24 cellular contexts compared by ENCODE assay signal in the genomic region with DNA sequence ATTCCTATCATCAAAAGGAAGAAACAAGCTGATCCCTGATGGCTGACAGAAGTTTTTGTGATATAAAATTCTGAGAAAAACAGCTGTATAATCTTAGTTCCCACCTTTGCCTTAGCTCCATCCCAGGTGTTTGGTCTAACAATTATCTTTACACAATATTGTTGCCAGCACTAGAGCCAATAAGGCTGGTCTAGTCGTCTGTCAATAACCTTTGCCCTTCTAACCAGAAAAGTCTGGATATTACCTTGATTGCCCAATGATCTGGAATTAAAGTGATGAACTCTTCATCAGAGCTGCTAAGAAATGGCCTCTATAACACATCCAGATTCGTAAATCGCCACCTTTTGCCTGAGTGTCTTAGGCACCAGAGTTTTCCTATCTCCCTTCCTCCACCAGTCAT.
"Had no signal": no experiment of that assay in that cellular context is flagged by ENCODE, and none has a peak within 500 bp of the region (broad histone marks: within the 10 kb centered on the region; RNA-seq: fewer than 3 reads in every experiment).

No MANE protein-coding gene starts in this region.

- H3K4me3 ChIP-seq: MG63, PC-9, Peyer's patch, SJCRH30 had no signal

- H3K27ac ChIP-seq: PC-9, Peyer's patch, SJCRH30 had no signal

- H3K4me2 ChIP-seq: PC-9 had no signal

- ATAC-seq: Right ventricle myocardium inferior, SK-N-SH treated with all-trans-retinoic acid at 6 μM for 48 hours had no signal

- H3K36me3 ChIP-seq: MG63, Peyer's patch, SJCRH30 had no signal

- H2AFZ ChIP-seq: PC-9 had no signal

- H3K4me1 ChIP-seq: Peyer's patch had no signal

- DNase-seq: Karpas-422; KG1; MG63; NCI-H1092; NCI-H1105 treated with DMSO at 0.1 percent for 48 hours; NCI-H1417 treated with DMSO at 0.1 percent for 48 hours; NCI-H146; NCI-H1694 treated with DMSO at 0.1 percent for 48 hours; NCI-H1930; NCI-H2081 treated with DMSO at 0.1 percent for 48 hours; NCI-H2171; NCI-H226; NCI-H446; NCI-H510A; NCI-H524 treated with DMSO at 0.1 percent for 48 hours; NCI-H774; NK-92 treated with Interleukin-12 subunit alpha and Interleukin-12 subunit beta, amount 100 ng/mL, for 24 hours; OCI-M1; PC-9; Peyer's patch; SHP77 treated with DMSO at 0.1 percent for 48 hours; SJCRH30 had no signal

- H3K27me3 ChIP-seq: MG63, Peyer's patch, SJCRH30 had no signal

- H3K9me3 ChIP-seq: MG63, Peyer's patch, SJCRH30 had no signal
